In the genomic region with DNA sequence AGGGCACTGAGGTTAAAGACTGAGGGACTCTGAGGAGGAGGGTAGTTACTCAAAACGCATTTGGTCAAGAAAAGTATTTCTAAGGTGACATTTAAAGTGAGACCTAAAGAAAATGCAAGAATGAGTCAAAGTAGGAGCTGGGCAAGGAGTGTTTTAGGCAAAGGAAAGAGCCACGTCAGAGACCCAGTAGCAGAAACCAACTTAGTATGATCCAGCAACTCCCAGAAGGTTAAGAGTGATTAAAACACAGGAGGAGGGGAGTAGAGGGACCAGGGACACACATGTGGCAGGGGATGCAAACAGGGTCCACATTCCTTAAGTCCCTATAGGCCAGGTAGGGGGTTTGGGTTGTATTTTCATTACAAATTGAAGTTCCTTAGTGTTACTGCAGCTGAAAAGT, we compare ENCODE assay signal across 1 cellular context.
TF ChIP-seq lines count a peak whose summit lies in the region.

No MANE protein-coding gene starts in this region.

TF ChIP-seq in H1, 55 proteins besides CTCF, POLR2A, EP300 and RAD21:
- no peak for TF ChIP-seq SIX5 (IDR thresholded peaks at IDR 0.05; ENCODE audit: low read depth, low read length)
- TF ChIP-seq KDM4A (IDR thresholded peaks at IDR 0.05; ENCODE audit: low read depth, low read length, severe bottlenecking): no peak
- TF ChIP-seq SUZ12 (IDR thresholded peaks at IDR 0.05; ENCODE audit: low read length): no peak
- no peak for TF ChIP-seq JUN (IDR thresholded peaks at IDR 0.05; ENCODE audit: low read depth, low read length)
- TF ChIP-seq ASH2L (IDR thresholded peaks at IDR 0.05; ENCODE audit: low read length): no peak
- TF ChIP-seq BACH1 (IDR thresholded peaks at IDR 0.05; ENCODE audit: low read length): no peak
- no peak for TF ChIP-seq CHD7 (IDR thresholded peaks at IDR 0.05; ENCODE audit: insufficient replicate concordance, low read length)
- TF ChIP-seq BRCA1 (IDR thresholded peaks at IDR 0.05; ENCODE audit: low read depth, low read length): no peak
